ENCODE assay signal across 26 cellular contexts in the genomic region with DNA sequence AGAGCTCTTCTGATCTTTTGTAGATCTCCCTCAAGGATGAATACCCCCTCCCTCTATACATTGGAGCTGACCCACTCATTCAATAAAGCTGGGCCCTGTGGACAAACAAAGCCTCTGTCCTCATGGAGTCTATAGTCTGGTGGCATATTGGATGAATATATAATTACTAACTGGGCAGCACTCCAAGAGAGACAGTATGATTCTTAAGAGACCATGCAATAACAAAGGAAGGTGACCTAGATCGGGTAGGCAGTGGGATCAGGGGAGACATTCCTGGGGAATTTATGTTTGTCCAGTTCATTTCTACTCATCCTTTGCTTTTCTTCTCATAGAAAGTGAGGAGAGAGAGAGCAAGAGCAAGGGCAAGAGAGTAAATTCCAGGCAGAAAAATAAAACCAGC. TPM values are rescaled to one million over a fixed set of nuclear protein-coding genes. Genes with fewer than 3 reads are reported as not detected.
DNase-seq lines count a peak whose midpoint lies in the region; ATAC-seq and TF ChIP-seq lines count a peak whose summit lies in the region.
"Had no signal": no experiment of that assay in that cellular context is flagged by ENCODE, and none has a peak within 500 bp of the region (broad histone marks: within the 10 kb centered on the region; RNA-seq: fewer than 3 reads in every experiment).

No MANE protein-coding gene starts in this region.

- H3K36me3 Mint-ChIP-seq in activated CD4-positive, alpha-beta T cell treated with anti-CD3 and anti-CD28 coated beads for 36 hours (ENCODE audit: low read depth): peaks cover 4% of the 10 kb centered on the region
- H3K36me3 Mint-ChIP-seq in activated CD4-positive, alpha-beta T cell treated with anti-CD3 and anti-CD28 coated beads, Interleukin-2, amount 10 ng/mL, durations not matched to agents 7 days and 5 days (ENCODE audit: low read depth): no peaks in the 10 kb centered on the region
- H3K36me3 Mint-ChIP-seq: T-cell had no signal

- peak overlapping the region; percentile 98 for H3K27ac Mint-ChIP-seq in activated CD4-positive, alpha-beta T cell treated with anti-CD3 and anti-CD28 coated beads for 36 hours
- no peak overlapping the region for H3K27ac Mint-ChIP-seq in activated CD4-positive, alpha-beta T cell treated with anti-CD3 and anti-CD28 coated beads, Interleukin-2, amount 10 ng/mL, durations not matched to agents 7 days and 5 days
- H3K27ac Mint-ChIP-seq: T-cell had no signal

- H3K4me3 Mint-ChIP-seq in activated CD4-positive, alpha-beta T cell treated with anti-CD3 and anti-CD28 coated beads for 36 hours: no peak overlapping the region
- no peak overlapping the region for H3K4me3 Mint-ChIP-seq in activated CD4-positive, alpha-beta T cell treated with anti-CD3 and anti-CD28 coated beads, Interleukin-2, amount 10 ng/mL, durations not matched to agents 7 days and 5 days
- H3K4me3 Mint-ChIP-seq: T-cell had no signal

- no peaks in the 10 kb centered on the region for H3K27me3 ChIP-seq in PC-3 (ENCODE audit: low read length)
- no peaks in the 10 kb centered on the region for H3K27me3 ChIP-seq in smooth muscle cell (ENCODE audit: low read depth)
- H3K27me3 ChIP-seq: BLaER1, esophagus squamous epithelium, upper lobe of right lung had no signal

- no peak for ATAC-seq in activated CD4-positive, alpha-beta T cell treated with anti-CD3 and anti-CD28 coated beads for 36 hours
- ATAC-seq in PC-3: no peak
- ATAC-seq in HG02885 (IDR thresholded peaks at IDR 0.05; ENCODE audit: poor library complexity, unreplicated experiment): no peak
- ATAC-seq: left lobe of liver, T-cell, upper lobe of right lung had no signal

- 68% methylated on average over 1 of the region's 1 CpG for WGBS in smooth muscle cell (ENCODE audit: low lambda C conversion rate)

- H3K4me3 ChIP-seq in PC-3 (ENCODE audit: low read length) (no peak overlapping the region), choroid plexus epithelial cell (ENCODE audit: low read depth, low read length) (no peak overlapping the region), smooth muscle cell (no peak overlapping the region)
- H3K4me3 ChIP-seq: BLaER1, esophagus squamous epithelium, HAP-1, prostate gland, upper lobe of right lung had no signal

- peaks cover 7% of the 10 kb centered on the region for H3K9me3 Mint-ChIP-seq in activated CD4-positive, alpha-beta T cell treated with anti-CD3 and anti-CD28 coated beads for 36 hours (ENCODE audit: low read depth)
- H3K9me3 Mint-ChIP-seq in activated CD4-positive, alpha-beta T cell treated with anti-CD3 and anti-CD28 coated beads, Interleukin-2, amount 10 ng/mL, durations not matched to agents 7 days and 5 days: peaks cover 4% of the 10 kb centered on the region
- H3K9me3 Mint-ChIP-seq: T-cell had no signal

- H3K9ac ChIP-seq in PC-3 (ENCODE audit: low read length): peak overlapping the region; percentile 46
- H3K9ac ChIP-seq in smooth muscle cell (ENCODE audit: low read depth): no peak overlapping the region
- H3K9ac ChIP-seq: BLaER1 had no signal

- BruUV-seq in PC-3 (replicated peaks; lab: Mats Ljungman, UMichigan): no TSS peak

- H3K79me2 ChIP-seq in PC-3 (ENCODE audit: low read length): no peaks in the 10 kb centered on the region
- no peaks in the 10 kb centered on the region for H3K79me2 ChIP-seq in smooth muscle cell (ENCODE audit: low read depth)

- H3K9me3 ChIP-seq in PC-3 (ENCODE audit: low read length) (no peaks in the 10 kb centered on the region), smooth muscle cell (replicated peaks; ENCODE audit: low read depth) (no peaks in the 10 kb centered on the region)
- H3K9me3 ChIP-seq: esophagus squamous epithelium, HAP-1, prostate gland, upper lobe of right lung had no signal

- POLR2A ChIA-PET in activated CD4-positive, alpha-beta T cell treated with anti-CD3 and anti-CD28 coated beads for 36 hours (lab: Charles Lee): no interaction called here
- POLR2A ChIA-PET in activated CD4-positive, alpha-beta T cell treated with anti-CD3 and anti-CD28 coated beads, Interleukin-2, amount 10 ng/mL, durations not matched to agents 7 days and 5 days (lab: Charles Lee): no interaction called here
- POLR2A ChIA-PET in PC-3 (lab: Charles Lee; ENCODE audit: unreplicated experiment): no interaction called here

- peak overlapping the region; percentile 71 for H3K4me2 ChIP-seq in PC-3 (ENCODE audit: low read length)
- H3K4me2 ChIP-seq in smooth muscle cell: peak overlapping the region; percentile 53
- H3K4me2 ChIP-seq: BLaER1 had no signal

- CTCF ChIA-PET in activated CD4-positive, alpha-beta T cell treated with anti-CD3 and anti-CD28 coated beads for 36 hours (lab: Charles Lee): interaction anchor here (0.7 to 3.2 kb wide), 3 partner anchors 12 to 346 kb away, joined by 3 to 22 read pairs (median 3); no protein-coding TSS in a partner anchor
- CTCF ChIA-PET in activated CD4-positive, alpha-beta T cell treated with anti-CD3 and anti-CD28 coated beads, Interleukin-2, amount 10 ng/mL, durations not matched to agents 7 days and 5 days (lab: Charles Lee): interaction anchor here (0.6 kb wide), 1 partner anchor 499 kb away, joined by 3 read pairs; no protein-coding TSS in a partner anchor
- CTCF ChIA-PET in PC-3 (lab: Charles Lee): no interaction called here

- no peaks in the 10 kb centered on the region for H4K20me1 ChIP-seq in PC-3 (ENCODE audit: low read length)
- H4K20me1 ChIP-seq in smooth muscle cell (ENCODE audit: low read depth): no peaks in the 10 kb centered on the region
- H4K20me1 ChIP-seq: BLaER1 had no signal

- H3F3A ChIP-seq in PC-3 (ENCODE audit: low read length, unreplicated experiment): no peaks in the 10 kb centered on the region
- no peaks in the 10 kb centered on the region for H3F3A ChIP-seq in smooth muscle cell (ENCODE audit: low read depth)

- H3K36me3 ChIP-seq in PC-3 (ENCODE audit: low read depth, low read length) (no peaks in the 10 kb centered on the region), smooth muscle cell (ENCODE audit: low read depth) (no peaks in the 10 kb centered on the region)
- H3K36me3 ChIP-seq: BLaER1, esophagus squamous epithelium, HAP-1, prostate gland, upper lobe of right lung had no signal

- no peak overlapping the region for H2AFZ ChIP-seq in PC-3 (ENCODE audit: low read length)
- no peak overlapping the region for H2AFZ ChIP-seq in smooth muscle cell (ENCODE audit: low read depth)

- no peaks in the 10 kb centered on the region for H3K9me2 ChIP-seq in PC-3 (replicated peaks; ENCODE audit: low read length)

- TF ChIP-seq CTCF in PC-3 (conservative IDR thresholded peaks at IDR 0.05; ENCODE audit: low read depth, low read length) (no peak), choroid plexus epithelial cell (conservative IDR thresholded peaks at IDR 0.05; ENCODE audit: low read depth, low read length) (no peak), smooth muscle cell (IDR thresholded peaks at IDR 0.05; ENCODE audit: borderline replicate concordance, insufficient read depth, poor library complexity, severe bottlenecking) (no peak), GM20000 (IDR thresholded peaks at IDR 0.05; ENCODE audit: extremely low read depth, missing control alignments) (no peak)

- peaks cover 16% of the 10 kb centered on the region for H3K27me3 Mint-ChIP-seq in activated CD4-positive, alpha-beta T cell treated with anti-CD3 and anti-CD28 coated beads for 36 hours
- no peaks in the 10 kb centered on the region for H3K27me3 Mint-ChIP-seq in activated CD4-positive, alpha-beta T cell treated with anti-CD3 and anti-CD28 coated beads, Interleukin-2, amount 10 ng/mL, durations not matched to agents 7 days and 5 days

- H3K27ac ChIP-seq in PC-3 (ENCODE audit: low read length): peak overlapping the region; percentile 90
- H3K27ac ChIP-seq in smooth muscle cell (ENCODE audit: low read depth): peak overlapping the region; percentile 45
- H3K27ac ChIP-seq: BLaER1, prostate gland, upper lobe of right lung had no signal

- H3K4me1 ChIP-seq in PC-3 (ENCODE audit: insufficient read depth, low read length): peaks cover 52% of the 10 kb centered on the region
- H3K4me1 ChIP-seq in smooth muscle cell (ENCODE audit: low read depth): peaks cover 3% of the 10 kb centered on the region
- H3K4me1 ChIP-seq: BLaER1, HAP-1, prostate gland, upper lobe of right lung had no signal

- intact Hi-C loops in activated CD4-positive, alpha-beta T cell treated with anti-CD3 and anti-CD28 coated beads for 36 hours (cut with DNase I, micrococcal nuclease): loop anchor here in 1 of 2 experiments (10.0 kb wide), 1 partner anchor 1363 kb away; no protein-coding TSS in a partner anchor
- intact Hi-C loops in PC-3 (cut with micrococcal nuclease): no loop called here

- H3K4me1 Mint-ChIP-seq in activated CD4-positive, alpha-beta T cell treated with anti-CD3 and anti-CD28 coated beads for 36 hours: peaks cover 58% of the 10 kb centered on the region
- peaks cover 26% of the 10 kb centered on the region for H3K4me1 Mint-ChIP-seq in activated CD4-positive, alpha-beta T cell treated with anti-CD3 and anti-CD28 coated beads, Interleukin-2, amount 10 ng/mL, durations not matched to agents 7 days and 5 days

- DNase-seq in activated CD4-positive, alpha-beta T cell treated with anti-CD3 and anti-CD28 coated beads for 36 hours: no peak
- DNase-seq in activated CD4-positive, alpha-beta T cell treated with anti-CD3 and anti-CD28 coated beads, Interleukin-2, amount 10 ng/mL, durations not matched to agents 7 days and 5 days: no peak
- peak; percentile 61 for DNase-seq in PC-3
- DNase-seq in choroid plexus epithelial cell (ENCODE audit: low read depth): peak; percentile 52
- no peak for DNase-seq in smooth muscle cell (lab: John Stamatoyannopoulos, UW; ENCODE audit: unreplicated experiment)
- DNase-seq in activated CD8-positive, alpha-beta memory T cell treated with anti-CD3 and anti-CD28 coated beads, Interleukin-2, amount 50 U/mL, for 48 hours: no peak
- DNase-seq in GM20000 (ENCODE audit: low spot score): no peak
- DNase-seq: activated CD4-positive, alpha-beta T cell treated with anti-CD3 and anti-CD28 coated beads, Interleukin-2, amount 50 U/mL, for 1 hour; activated naive CD4-positive, alpha-beta T cell; anterior cingulate cortex; Calu3; effector memory CD4-positive, alpha-beta T cell; esophagus squamous epithelium; NCI-H1417; NCI-H510A treated with DMSO at 0.1 percent for 48 hours; SHP77; T-cell; upper lobe of right lung had no signal

RNA-seq across cellular contexts. Expression of a gene that starts 23.5 kb away (rescaled TPM):
- 1 to 10 TPM; 4.9 to 5.1 TPM for total RNA-seq in activated CD4-positive, alpha-beta T cell treated with anti-CD3 and anti-CD28 coated beads for 36 hours
- total RNA-seq in activated CD4-positive, alpha-beta T cell treated with anti-CD3 and anti-CD28 coated beads, Interleukin-2, amount 10 ng/mL, durations not matched to agents 7 days and 5 days: not detected
- not detected in 2 replicates for total RNA-seq in PC-3 (2014; rRNA removed)
- not detected in 2 replicates for total RNA-seq in smooth muscle cell
- polyA plus RNA-seq in smooth muscle cell: 0.30 TPM in 1 of 2 replicates, not detected in the other
- total RNA-seq: A172, Calu3, cerebellum, upper lobe of right lung had no signal
- polyA plus RNA-seq: neural cell had no signal

Comparison
In these comparisons a context has a peak if more than half of its experiments do, and no peak if none do; other contexts are left out.
1. DNase-seq: peak in PC-3 (single experiment) and choroid plexus epithelial cell (single experiment); none in activated CD4-positive, alpha-beta T cell treated with anti-CD3 and anti-CD28 coated beads for 36 hours (single experiment), activated CD4-positive, alpha-beta T cell treated with anti-CD3 and anti-CD28 coated beads, Interleukin-2, amount 10 ng/mL, durations not matched to agents 7 days and 5 days (single experiment), smooth muscle cell (single experiment), activated CD8-positive, alpha-beta memory T cell treated with anti-CD3 and anti-CD28 coated beads, Interleukin-2, amount 50 U/mL, for 48 hours (single experiment) and GM20000 (single experiment).